ENCODE assay signal across 1 cellular context in the genomic region with DNA sequence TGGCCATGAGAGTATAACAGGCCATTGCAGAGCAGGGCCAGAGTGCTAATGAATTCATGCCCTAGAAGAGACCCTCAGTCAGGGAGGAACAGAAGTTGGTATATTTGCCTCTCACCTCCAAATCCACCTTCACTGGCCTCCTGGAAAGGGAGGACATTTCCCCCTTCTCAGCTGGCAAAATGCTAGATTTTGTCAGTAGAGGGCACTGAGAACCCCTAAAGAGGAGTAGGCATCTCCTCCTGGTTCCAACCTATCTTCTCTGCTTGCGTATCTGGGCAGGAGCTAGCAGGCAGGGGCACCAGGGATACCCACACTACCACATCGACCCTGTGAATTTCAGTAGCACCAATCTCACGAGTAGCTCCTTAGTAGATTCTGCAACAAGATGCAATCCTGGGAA.
TF ChIP-seq lines count a peak whose summit lies in the region.

No MANE protein-coding gene starts in this region.

TF ChIP-seq in HCT116, 20 proteins besides CTCF, POLR2A, EP300 and RAD21:
- TF ChIP-seq YY1 (IDR thresholded peaks at IDR 0.05; ENCODE audit: extremely low read depth, insufficient replicate concordance, low read depth, low read length) (no peak), TCF7L2 (IDR thresholded peaks at IDR 0.05; ENCODE audit: borderline replicate concordance, extremely low read depth, insufficient read depth, insufficient read length) (no peak), EZH2 (IDR thresholded peaks at IDR 0.05) (no peak), ELF1 (IDR thresholded peaks at IDR 0.05; ENCODE audit: borderline replicate concordance, low read depth) (no peak), ZFX (IDR thresholded peaks at IDR 0.05) (no peak), ZNF274 (IDR thresholded peaks at IDR 0.05; ENCODE audit: low read depth, low read length) (no peak), ATF3 (IDR thresholded peaks at IDR 0.05) (no peak), CBX3 (IDR thresholded peaks at IDR 0.05; ENCODE audit: low read depth) (no peak)
- TF ChIP-seq, protein P1, sequence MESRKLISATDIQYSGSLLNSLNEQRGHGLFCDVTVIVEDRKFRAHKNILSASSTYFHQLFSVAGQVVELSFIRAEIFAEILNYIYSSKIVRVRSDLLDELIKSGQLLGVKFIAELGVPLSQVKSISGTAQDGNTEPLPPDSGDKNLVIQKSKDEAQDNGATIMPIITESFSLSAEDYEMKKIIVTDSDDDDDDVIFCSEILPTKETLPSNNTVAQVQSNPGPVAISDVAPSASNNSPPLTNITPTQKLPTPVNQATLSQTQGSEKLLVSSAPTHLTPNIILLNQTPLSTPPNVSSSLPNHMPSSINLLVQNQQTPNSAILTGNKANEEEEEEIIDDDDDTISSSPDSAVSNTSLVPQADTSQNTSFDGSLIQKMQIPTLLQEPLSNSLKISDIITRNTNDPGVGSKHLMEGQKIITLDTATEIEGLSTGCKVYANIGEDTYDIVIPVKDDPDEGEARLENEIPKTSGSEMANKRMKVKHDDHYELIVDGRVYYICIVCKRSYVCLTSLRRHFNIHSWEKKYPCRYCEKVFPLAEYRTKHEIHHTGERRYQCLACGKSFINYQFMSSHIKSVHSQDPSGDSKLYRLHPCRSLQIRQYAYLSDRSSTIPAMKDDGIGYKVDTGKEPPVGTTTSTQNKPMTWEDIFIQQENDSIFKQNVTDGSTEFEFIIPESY (IDR thresholded peaks at IDR 0.05; ENCODE audit: extremely low read depth, insufficient replicate concordance, low read length), result no peak
- TF ChIP-seq, protein P2, sequence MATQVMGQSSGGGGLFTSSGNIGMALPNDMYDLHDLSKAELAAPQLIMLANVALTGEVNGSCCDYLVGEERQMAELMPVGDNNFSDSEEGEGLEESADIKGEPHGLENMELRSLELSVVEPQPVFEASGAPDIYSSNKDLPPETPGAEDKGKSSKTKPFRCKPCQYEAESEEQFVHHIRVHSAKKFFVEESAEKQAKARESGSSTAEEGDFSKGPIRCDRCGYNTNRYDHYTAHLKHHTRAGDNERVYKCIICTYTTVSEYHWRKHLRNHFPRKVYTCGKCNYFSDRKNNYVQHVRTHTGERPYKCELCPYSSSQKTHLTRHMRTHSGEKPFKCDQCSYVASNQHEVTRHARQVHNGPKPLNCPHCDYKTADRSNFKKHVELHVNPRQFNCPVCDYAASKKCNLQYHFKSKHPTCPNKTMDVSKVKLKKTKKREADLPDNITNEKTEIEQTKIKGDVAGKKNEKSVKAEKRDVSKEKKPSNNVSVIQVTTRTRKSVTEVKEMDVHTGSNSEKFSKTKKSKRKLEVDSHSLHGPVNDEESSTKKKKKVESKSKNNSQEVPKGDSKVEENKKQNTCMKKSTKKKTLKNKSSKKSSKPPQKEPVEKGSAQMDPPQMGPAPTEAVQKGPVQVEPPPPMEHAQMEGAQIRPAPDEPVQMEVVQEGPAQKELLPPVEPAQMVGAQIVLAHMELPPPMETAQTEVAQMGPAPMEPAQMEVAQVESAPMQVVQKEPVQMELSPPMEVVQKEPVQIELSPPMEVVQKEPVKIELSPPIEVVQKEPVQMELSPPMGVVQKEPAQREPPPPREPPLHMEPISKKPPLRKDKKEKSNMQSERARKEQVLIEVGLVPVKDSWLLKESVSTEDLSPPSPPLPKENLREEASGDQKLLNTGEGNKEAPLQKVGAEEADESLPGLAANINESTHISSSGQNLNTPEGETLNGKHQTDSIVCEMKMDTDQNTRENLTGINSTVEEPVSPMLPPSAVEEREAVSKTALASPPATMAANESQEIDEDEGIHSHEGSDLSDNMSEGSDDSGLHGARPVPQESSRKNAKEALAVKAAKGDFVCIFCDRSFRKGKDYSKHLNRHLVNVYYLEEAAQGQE (IDR thresholded peaks at IDR 0.05; ENCODE audit: low read depth), result no peak
TF ChIP-seq in HCT116: peak in this region for 0.
